ENCODE assay signal across 1 cellular context in genomic region chr4:186190456-186191265, GRCh38.
TF ChIP-seq lines count a peak whose summit lies in the region.

No MANE protein-coding gene starts in this region.

TF ChIP-seq in HepG2, 621 proteins besides CTCF, POLR2A, EP300 and RAD21 (continued from another document and continues in another):
- TF ChIP-seq STAT6 (CRISPR knock-in tag; IDR thresholded peaks at IDR 0.05; ENCODE audit: borderline replicate concordance) (0 out of 2 replicates have a peak, but pooled peaks have one; percentile 33), KAT2B (IDR thresholded peaks at IDR 0.05; ENCODE audit: borderline replicate concordance, low read depth, low read length) (no peak), RERE (CRISPR knock-in tag; IDR thresholded peaks at IDR 0.05; ENCODE audit: low read depth) (no peak), ZNF343 (CRISPR knock-in tag; IDR thresholded peaks at IDR 0.05) (no peak), ZNF678 (CRISPR knock-in tag; IDR thresholded peaks at IDR 0.05) (no peak), PLSCR1 (CRISPR knock-in tag; IDR thresholded peaks at IDR 0.05; ENCODE audit: borderline replicate concordance) (no peak), TOPORS (CRISPR knock-in tag; IDR thresholded peaks at IDR 0.05) (no peak), MAFK (conservative IDR thresholded peaks at IDR 0.05 in 1 of 2, IDR thresholded peaks at IDR 0.05 in 1 of 2; ENCODE audit: low read length in 2 of 2) (no peak), ZFP37 (CRISPR knock-in tag; IDR thresholded peaks at IDR 0.05; ENCODE audit: borderline replicate concordance) (no peak), ZNF282 (IDR thresholded peaks at IDR 0.05; ENCODE audit: partially characterized antibody) (no peak), CEBPB (IDR thresholded peaks at IDR 0.05; ENCODE audit: borderline replicate concordance, low read depth, low read length) (no peak), SIN3A (IDR thresholded peaks at IDR 0.05; ENCODE audit: borderline replicate concordance, low read depth, low read length) (no peak), ATF5 (CRISPR knock-in tag; IDR thresholded peaks at IDR 0.05; ENCODE audit: low read depth) (no peak), ZNF567 (CRISPR knock-in tag; IDR thresholded peaks at IDR 0.05; ENCODE audit: borderline replicate concordance) (no peak), ZNF569 (CRISPR knock-in tag; IDR thresholded peaks at IDR 0.05; ENCODE audit: borderline replicate concordance) (no peak), ATF3 (CRISPR knock-in tag; IDR thresholded peaks at IDR 0.05) (no peak), THRA (CRISPR knock-in tag; IDR thresholded peaks at IDR 0.05; ENCODE audit: borderline replicate concordance) (no peak), RXRA (CRISPR knock-in tag; IDR thresholded peaks at IDR 0.05) (no peak), PCBP1 (IDR thresholded peaks at IDR 0.05; ENCODE audit: borderline replicate concordance, low read depth, low read length) (no peak), GATAD1 (CRISPR knock-in tag; IDR thresholded peaks at IDR 0.05) (no peak), TMF1 (CRISPR knock-in tag; IDR thresholded peaks at IDR 0.05; ENCODE audit: low read depth) (no peak), ZNF598 (CRISPR knock-in tag; IDR thresholded peaks at IDR 0.05; ENCODE audit: borderline replicate concordance) (peak; percentile 77; the same call in 1 of the 2 replicates), SALL1 (CRISPR knock-in tag; IDR thresholded peaks at IDR 0.05) (no peak), POLR2AphosphoS2 (IDR thresholded peaks at IDR 0.05; ENCODE audit: low read depth, low read length) (no peak), HMG20B (CRISPR knock-in tag; conservative IDR thresholded peaks at IDR 0.05) (no peak), RARA (CRISPR knock-in tag; IDR thresholded peaks at IDR 0.05) (no peak), ZNF205 (CRISPR knock-in tag; IDR thresholded peaks at IDR 0.05) (0 out of 2 replicates have a peak, but pooled peaks have one; percentile 48), HMG20A (CRISPR knock-in tag; IDR thresholded peaks at IDR 0.05; ENCODE audit: borderline replicate concordance) (no peak), MBD4 (IDR thresholded peaks at IDR 0.05; ENCODE audit: borderline replicate concordance, low read length) (no peak), ZNF713 (CRISPR knock-in tag; IDR thresholded peaks at IDR 0.05) (no peak), MAX (IDR thresholded peaks at IDR 0.05) (peak; percentile 14; the same call in 1 of the 2 replicates), CEBPZ (IDR thresholded peaks at IDR 0.05; ENCODE audit: low read length) (no peak), PHF5A (CRISPR knock-in tag; IDR thresholded peaks at IDR 0.05; ENCODE audit: low read depth, unreplicated experiment) (no peak), ZNF883 (CRISPR knock-in tag; IDR thresholded peaks at IDR 0.05; ENCODE audit: not compliant biosample characterization) (no peak), NAIF1 (CRISPR knock-in tag; IDR thresholded peaks at IDR 0.05; ENCODE audit: borderline replicate concordance) (peak; percentile 45; the same call in 1 of the 2 replicates), ZNF839 (CRISPR knock-in tag; IDR thresholded peaks at IDR 0.05; ENCODE audit: borderline replicate concordance) (0 out of 2 replicates have a peak, but pooled peaks have one; percentile 8), MATR3 (CRISPR knock-in tag; IDR thresholded peaks at IDR 0.05) (no peak), RARG (CRISPR knock-in tag; IDR thresholded peaks at IDR 0.05; ENCODE audit: low read depth) (no peak)
